1 cellular context compared by ENCODE assay signal in the genomic region with DNA sequence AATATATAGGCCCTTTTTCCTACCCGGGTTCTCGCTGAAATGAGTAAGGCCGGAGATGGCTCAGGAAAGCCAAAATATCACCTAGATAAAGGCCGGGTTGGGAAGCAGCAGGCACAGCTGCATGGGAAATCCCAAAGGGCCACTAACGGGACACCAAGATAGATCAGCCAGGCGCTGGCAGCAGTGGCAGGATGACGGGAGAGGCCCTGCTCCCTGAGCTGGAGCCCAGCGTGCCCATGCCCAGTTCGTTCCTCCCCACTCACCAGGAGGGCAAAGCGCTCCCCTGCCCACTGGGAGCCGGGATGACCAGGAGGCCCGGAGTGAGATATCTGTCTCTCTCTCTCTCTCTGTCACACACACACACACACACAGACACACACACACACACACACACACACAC.
TF ChIP-seq lines count a peak whose summit lies in the region.

No MANE protein-coding gene starts in this region.

TF ChIP-seq in GM23338, 12 proteins besides CTCF, POLR2A, EP300 and RAD21:
- TF ChIP-seq, protein P1, sequence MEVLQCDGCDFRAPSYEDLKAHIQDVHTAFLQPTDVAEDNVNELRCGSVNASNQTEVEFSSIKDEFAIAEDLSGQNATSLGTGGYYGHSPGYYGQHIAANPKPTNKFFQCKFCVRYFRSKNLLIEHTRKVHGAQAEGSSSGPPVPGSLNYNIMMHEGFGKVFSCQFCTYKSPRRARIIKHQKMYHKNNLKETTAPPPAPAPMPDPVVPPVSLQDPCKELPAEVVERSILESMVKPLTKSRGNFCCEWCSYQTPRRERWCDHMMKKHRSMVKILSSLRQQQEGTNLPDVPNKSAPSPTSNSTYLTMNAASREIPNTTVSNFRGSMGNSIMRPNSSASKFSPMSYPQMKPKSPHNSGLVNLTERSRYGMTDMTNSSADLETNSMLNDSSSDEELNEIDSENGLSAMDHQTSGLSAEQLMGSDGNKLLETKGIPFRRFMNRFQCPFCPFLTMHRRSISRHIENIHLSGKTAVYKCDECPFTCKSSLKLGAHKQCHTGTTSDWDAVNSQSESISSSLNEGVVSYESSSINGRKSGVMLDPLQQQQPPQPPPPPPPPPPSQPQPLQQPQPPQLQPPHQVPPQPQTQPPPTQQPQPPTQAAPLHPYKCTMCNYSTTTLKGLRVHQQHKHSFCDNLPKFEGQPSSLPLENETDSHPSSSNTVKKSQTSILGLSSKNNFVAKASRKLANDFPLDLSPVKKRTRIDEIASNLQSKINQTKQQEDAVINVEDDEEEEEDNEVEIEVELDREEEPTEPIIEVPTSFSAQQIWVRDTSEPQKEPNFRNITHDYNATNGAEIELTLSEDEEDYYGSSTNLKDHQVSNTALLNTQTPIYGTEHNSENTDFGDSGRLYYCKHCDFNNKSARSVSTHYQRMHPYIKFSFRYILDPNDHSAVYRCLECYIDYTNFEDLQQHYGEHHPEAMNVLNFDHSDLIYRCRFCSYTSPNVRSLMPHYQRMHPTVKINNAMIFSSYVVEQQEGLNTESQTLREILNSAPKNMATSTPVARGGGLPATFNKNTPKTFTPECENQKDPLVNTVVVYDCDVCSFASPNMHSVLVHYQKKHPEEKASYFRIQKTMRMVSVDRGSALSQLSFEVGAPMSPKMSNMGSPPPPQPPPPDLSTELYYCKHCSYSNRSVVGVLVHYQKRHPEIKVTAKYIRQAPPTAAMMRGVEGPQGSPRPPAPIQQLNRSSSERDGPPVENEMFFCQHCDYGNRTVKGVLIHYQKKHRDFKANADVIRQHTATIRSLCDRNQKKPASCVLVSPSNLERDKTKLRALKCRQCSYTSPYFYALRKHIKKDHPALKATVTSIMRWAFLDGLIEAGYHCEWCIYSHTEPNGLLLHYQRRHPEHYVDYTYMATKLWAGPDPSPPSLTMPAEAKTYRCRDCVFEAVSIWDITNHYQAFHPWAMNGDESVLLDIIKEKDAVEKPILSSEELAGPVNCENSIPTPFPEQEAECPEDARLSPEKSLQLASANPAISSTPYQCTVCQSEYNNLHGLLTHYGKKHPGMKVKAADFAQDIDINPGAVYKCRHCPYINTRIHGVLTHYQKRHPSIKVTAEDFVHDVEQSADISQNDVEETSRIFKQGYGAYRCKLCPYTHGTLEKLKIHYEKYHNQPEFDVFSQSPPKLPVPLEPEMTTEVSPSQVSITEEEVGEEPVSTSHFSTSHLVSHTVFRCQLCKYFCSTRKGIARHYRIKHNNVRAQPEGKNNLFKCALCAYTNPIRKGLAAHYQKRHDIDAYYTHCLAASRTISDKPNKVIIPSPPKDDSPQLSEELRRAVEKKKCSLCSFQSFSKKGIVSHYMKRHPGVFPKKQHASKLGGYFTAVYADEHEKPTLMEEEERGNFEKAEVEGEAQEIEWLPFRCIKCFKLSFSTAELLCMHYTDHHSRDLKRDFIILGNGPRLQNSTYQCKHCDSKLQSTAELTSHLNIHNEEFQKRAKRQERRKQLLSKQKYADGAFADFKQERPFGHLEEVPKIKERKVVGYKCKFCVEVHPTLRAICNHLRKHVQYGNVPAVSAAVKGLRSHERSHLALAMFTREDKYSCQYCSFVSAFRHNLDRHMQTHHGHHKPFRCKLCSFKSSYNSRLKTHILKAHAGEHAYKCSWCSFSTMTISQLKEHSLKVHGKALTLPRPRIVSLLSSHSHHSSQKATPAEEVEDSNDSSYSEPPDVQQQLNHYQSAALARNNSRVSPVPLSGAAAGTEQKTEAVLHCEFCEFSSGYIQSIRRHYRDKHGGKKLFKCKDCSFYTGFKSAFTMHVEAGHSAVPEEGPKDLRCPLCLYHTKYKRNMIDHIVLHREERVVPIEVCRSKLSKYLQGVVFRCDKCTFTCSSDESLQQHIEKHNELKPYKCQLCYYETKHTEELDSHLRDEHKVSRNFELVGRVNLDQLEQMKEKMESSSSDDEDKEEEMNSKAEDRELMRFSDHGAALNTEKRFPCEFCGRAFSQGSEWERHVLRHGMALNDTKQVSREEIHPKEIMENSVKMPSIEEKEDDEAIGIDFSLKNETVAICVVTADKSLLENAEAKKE (CRISPR knock-in tag; IDR thresholded peaks at IDR 0.05): no peak
- TF ChIP-seq, protein P2, sequence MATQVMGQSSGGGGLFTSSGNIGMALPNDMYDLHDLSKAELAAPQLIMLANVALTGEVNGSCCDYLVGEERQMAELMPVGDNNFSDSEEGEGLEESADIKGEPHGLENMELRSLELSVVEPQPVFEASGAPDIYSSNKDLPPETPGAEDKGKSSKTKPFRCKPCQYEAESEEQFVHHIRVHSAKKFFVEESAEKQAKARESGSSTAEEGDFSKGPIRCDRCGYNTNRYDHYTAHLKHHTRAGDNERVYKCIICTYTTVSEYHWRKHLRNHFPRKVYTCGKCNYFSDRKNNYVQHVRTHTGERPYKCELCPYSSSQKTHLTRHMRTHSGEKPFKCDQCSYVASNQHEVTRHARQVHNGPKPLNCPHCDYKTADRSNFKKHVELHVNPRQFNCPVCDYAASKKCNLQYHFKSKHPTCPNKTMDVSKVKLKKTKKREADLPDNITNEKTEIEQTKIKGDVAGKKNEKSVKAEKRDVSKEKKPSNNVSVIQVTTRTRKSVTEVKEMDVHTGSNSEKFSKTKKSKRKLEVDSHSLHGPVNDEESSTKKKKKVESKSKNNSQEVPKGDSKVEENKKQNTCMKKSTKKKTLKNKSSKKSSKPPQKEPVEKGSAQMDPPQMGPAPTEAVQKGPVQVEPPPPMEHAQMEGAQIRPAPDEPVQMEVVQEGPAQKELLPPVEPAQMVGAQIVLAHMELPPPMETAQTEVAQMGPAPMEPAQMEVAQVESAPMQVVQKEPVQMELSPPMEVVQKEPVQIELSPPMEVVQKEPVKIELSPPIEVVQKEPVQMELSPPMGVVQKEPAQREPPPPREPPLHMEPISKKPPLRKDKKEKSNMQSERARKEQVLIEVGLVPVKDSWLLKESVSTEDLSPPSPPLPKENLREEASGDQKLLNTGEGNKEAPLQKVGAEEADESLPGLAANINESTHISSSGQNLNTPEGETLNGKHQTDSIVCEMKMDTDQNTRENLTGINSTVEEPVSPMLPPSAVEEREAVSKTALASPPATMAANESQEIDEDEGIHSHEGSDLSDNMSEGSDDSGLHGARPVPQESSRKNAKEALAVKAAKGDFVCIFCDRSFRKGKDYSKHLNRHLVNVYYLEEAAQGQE (IDR thresholded peaks at IDR 0.05; ENCODE audit: unreplicated experiment): no peak
- TF ChIP-seq EZH2phosphoT487 (IDR thresholded peaks at IDR 0.05; ENCODE audit: unreplicated experiment) (no peak), EZH2 (IDR thresholded peaks at IDR 0.05; ENCODE audit: low read depth, unreplicated experiment) (no peak), POLR2AphosphoS5 (IDR thresholded peaks at IDR 0.05; ENCODE audit: low read depth) (no peak), ZNF114 (CRISPR knock-in tag; IDR thresholded peaks at IDR 0.05) (no peak), ZNF331 (CRISPR knock-in tag; IDR thresholded peaks at IDR 0.05; ENCODE audit: low read depth) (no peak), NANOG (IDR thresholded peaks at IDR 0.05; ENCODE audit: borderline replicate concordance) (no peak)
